In genomic region chr6:16731503-16732018, GRCh38 we compare ENCODE assay signal across 8 cellular contexts. TPM values are rescaled to one million over a fixed set of nuclear protein-coding genes. Genes with fewer than 3 reads are reported as not detected.
DNase-seq lines count a peak whose midpoint lies in the region; ATAC-seq and TF ChIP-seq lines count a peak whose summit lies in the region.

No MANE protein-coding gene starts in this region.

- POLR2A ChIA-PET in SK-N-SH (lab: Yijun Ruan, JAX), result no interaction called here

- CTCF ChIA-PET in SK-N-SH (lab: Yijun Ruan, JAX), result interaction anchor here (1.0 to 1.6 kb wide), 2 partner anchors 32 to 39 kb away, joined by 4 read pairs; no protein-coding TSS in a partner anchor

- no peak for TF ChIP-seq CTCF in SK-N-SH (IDR thresholded peaks at IDR 0.05)
- no peak for TF ChIP-seq CTCF in natural killer cell (IDR thresholded peaks at IDR 0.05)
- no peak for TF ChIP-seq CTCF in uterus (IDR thresholded peaks at IDR 0.05)
- TF ChIP-seq CTCF in nephron progenitor cell (IDR thresholded peaks at IDR 0.05), result no peak

- H3K9ac ChIP-seq in SK-N-SH, result peak overlapping the region; percentile 12; the same call in 1 of the 2 replicates

- ATAC-seq in GM18870 (IDR thresholded peaks at IDR 0.05; ENCODE audit: unreplicated experiment) (peak; percentile 99), HG02678 (IDR thresholded peaks at IDR 0.05; ENCODE audit: unreplicated experiment) (peak; percentile 97), natural killer cell (peak; percentile 78 to 87 (median 79))

- H2AFZ ChIP-seq in SK-N-SH (ENCODE audit: low read depth), result no peak overlapping the region; the same call in 1 of the 2 replicates

- no peaks in the 10 kb centered on the region for H3K9me3 ChIP-seq in SK-N-SH
- no peaks in the 10 kb centered on the region for H3K9me3 ChIP-seq in uterus

- TF ChIP-seq POLR2A in uterus (IDR thresholded peaks at IDR 0.05), result no peak

- peak overlapping the region; percentile 57; the same call in 1 of the 2 replicates for H3K4me2 ChIP-seq in SK-N-SH

- H3K27me3 Mint-ChIP-seq in natural killer cell (ENCODE audit: low read depth in 2 of 2) (no peaks in the 10 kb centered on the region), nephron progenitor cell (ENCODE audit: low read depth, poor library complexity) (no peaks in the 10 kb centered on the region)

- TF ChIP-seq RAD21 in SK-N-SH (IDR thresholded peaks at IDR 0.05; ENCODE audit: low read length), result no peak

- TF ChIP-seq EP300 in SK-N-SH (IDR thresholded peaks at IDR 0.05; ENCODE audit: borderline replicate concordance in 1 of 2, low read depth in 1 of 2, low read length in 1 of 2), result no peak

- peaks cover 95% of the 10 kb centered on the region for H3K79me2 ChIP-seq in SK-N-SH (ENCODE audit: insufficient read depth)

- H3K36me3 ChIP-seq in SK-N-SH (replicated peaks in 1 of 2; ENCODE audit: control insufficient read depth in 1 of 2, insufficient read depth in 2 of 2, low read length in 1 of 2), result peaks cover 0 to 24% of the 10 kb centered on the region in 2 experiments
- H3K36me3 ChIP-seq in uterus, result no peaks in the 10 kb centered on the region

- peak overlapping the region in 1 of 2 experiments; percentile 41; a peak in 2 of 4 replicates for H3K27ac ChIP-seq in SK-N-SH (ENCODE audit: low read depth in 2 of 2, low read length in 1 of 2)
- peak overlapping the region in 1 of 2 donors; percentile 11 for H3K27ac ChIP-seq in uterus

- H3K27me3 ChIP-seq in SK-N-SH (ENCODE audit: insufficient read depth) (no peaks in the 10 kb centered on the region), uterus (no peaks in the 10 kb centered on the region)

- no peaks in the 10 kb centered on the region for H3K9me2 ChIP-seq in SK-N-SH

- intact Hi-C loops in natural killer cell (cut with micrococcal nuclease), result loop anchor here (5.0 kb wide), 1 partner anchor 36 kb away; no protein-coding TSS in a partner anchor
- intact Hi-C loops in uterus (cut with DNase I; ENCODE audit: low total_unique reads), result no loop called here

- H4K20me1 ChIP-seq in SK-N-SH (ENCODE audit: insufficient read depth), result no peaks in the 10 kb centered on the region; the same call in 1 of the 2 replicates

- peak overlapping the region; percentile 69 for H3K4me3 Mint-ChIP-seq in natural killer cell
- no peak overlapping the region for H3K4me3 Mint-ChIP-seq in nephron progenitor cell

- peaks cover 2 to 42% of the 10 kb centered on the region in 2 experiments; a peak in 3 of 4 replicates for H3K4me1 ChIP-seq in SK-N-SH (ENCODE audit: control insufficient read depth in 1 of 2, insufficient read depth in 2 of 2, low read depth in 1 of 2, low read length in 1 of 2)
- H3K4me1 ChIP-seq in uterus, result peaks cover 5 to 9% of the 10 kb centered on the region in 2 donors

- DNase-seq in SK-N-SH (no peak), natural killer cell (no peak), uterus (no peak), epidermal melanocyte (ENCODE audit: insufficient read length, low spot score) (no peak), NCI-H2081 treated with DMSO at 0.1 percent for 48 hours (lab: John Stamatoyannopoulos, UW) (no peak), nephron progenitor cell (no peak)

- WGBS in SK-N-SH (ENCODE audit: low lambda C conversion rate), result 68% methylated on average over 5 of the region's 5 CpGs

- H3K4me1 Mint-ChIP-seq in natural killer cell (peaks cover 35 to 46% of the 10 kb centered on the region in 2 donors), nephron progenitor cell (peaks cover 59% of the 10 kb centered on the region)

- H3K27ac Mint-ChIP-seq in natural killer cell (peak overlapping the region; percentile 37 to 83), nephron progenitor cell (no peak overlapping the region)

- H3F3A ChIP-seq in SK-N-SH (replicated peaks; ENCODE audit: insufficient read depth), result peaks cover 25% of the 10 kb centered on the region

- H3K4me3 ChIP-seq in SK-N-SH (ENCODE audit: low read depth in 2 of 2, low read length in 1 of 2) (no peak overlapping the region), uterus (no peak overlapping the region)

- H3K9me3 Mint-ChIP-seq in natural killer cell (no peaks in the 10 kb centered on the region), nephron progenitor cell (no peaks in the 10 kb centered on the region)

- H3K36me3 Mint-ChIP-seq in natural killer cell, result no peaks in the 10 kb centered on the region
- no peaks in the 10 kb centered on the region for H3K36me3 Mint-ChIP-seq in nephron progenitor cell (ENCODE audit: low read depth)

TF ChIP-seq in SK-N-SH, 30 proteins besides CTCF, POLR2A, EP300 and RAD21:
- no peak for TF ChIP-seq TAF1 (IDR thresholded peaks at IDR 0.05; ENCODE audit: borderline replicate concordance, low read depth, low read length)
- TF ChIP-seq RXRA (IDR thresholded peaks at IDR 0.05; ENCODE audit: borderline replicate concordance, low read depth), result no peak
- no peak for TF ChIP-seq GABPA (IDR thresholded peaks at IDR 0.05; ENCODE audit: low read depth)
- no peak for TF ChIP-seq REST (IDR thresholded peaks at IDR 0.05; ENCODE audit: low read depth, low read length)
- TF ChIP-seq JUND (IDR thresholded peaks at IDR 0.05), result no peak
- TF ChIP-seq IRF3 (IDR thresholded peaks at IDR 0.05; ENCODE audit: low read depth, low read length), result no peak
- no peak for TF ChIP-seq MXI1 (IDR thresholded peaks at IDR 0.05; ENCODE audit: low read depth, low read length)
- no peak for TF ChIP-seq USF2 (IDR thresholded peaks at IDR 0.05; ENCODE audit: borderline replicate concordance, low read depth, low read length)
- TF ChIP-seq, protein P1, sequence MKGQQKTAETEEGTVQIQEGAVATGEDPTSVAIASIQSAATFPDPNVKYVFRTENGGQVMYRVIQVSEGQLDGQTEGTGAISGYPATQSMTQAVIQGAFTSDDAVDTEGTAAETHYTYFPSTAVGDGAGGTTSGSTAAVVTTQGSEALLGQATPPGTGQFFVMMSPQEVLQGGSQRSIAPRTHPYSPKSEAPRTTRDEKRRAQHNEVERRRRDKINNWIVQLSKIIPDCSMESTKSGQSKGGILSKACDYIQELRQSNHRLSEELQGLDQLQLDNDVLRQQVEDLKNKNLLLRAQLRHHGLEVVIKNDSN (IDR thresholded peaks at IDR 0.05; ENCODE audit: borderline replicate concordance, low read depth), result no peak
- no peak for TF ChIP-seq MEF2A (IDR thresholded peaks at IDR 0.05; ENCODE audit: borderline replicate concordance, low read depth)
- no peak for TF ChIP-seq RFX5 (IDR thresholded peaks at IDR 0.05; ENCODE audit: low read length)
- TF ChIP-seq NRF1 (IDR thresholded peaks at IDR 0.05; ENCODE audit: low read depth, low read length), result no peak
- TF ChIP-seq EZH2phosphoT487 (IDR thresholded peaks at IDR 0.05; ENCODE audit: borderline replicate concordance, low read depth), result no peak

RNA-seq across cellular contexts. Expression of gene ATXN1, which starts 29.7 kb away (rescaled TPM):
- 7.9 and 8.1 TPM in 2 replicates for polyA plus RNA-seq in SK-N-SH (2012; rRNA removed)
- 5.4 and 5.9 TPM in 2 replicates for polyA plus RNA-seq in SK-N-SH (2012; cell fraction: cytosol; rRNA removed)
- polyA plus RNA-seq in SK-N-SH (2012; cell fraction: nucleus; rRNA removed), result 15.5 and 24.6 TPM in 2 replicates
- total RNA-seq in natural killer cell, result 100 to 1,000 TPM in 1 of 3 donors, 10 to 100 TPM in 2; 90.4 to 120 (median 97.9) TPM
- total RNA-seq in uterus, result 100 to 1,000 TPM in 1 of 4 donors, 10 to 100 TPM in 3; 21.0 to 102 (median 51.1) TPM
